14 cellular contexts compared by ENCODE assay signal in genomic region chrX:45134775-45135174, GRCh38.
"Had no signal": no experiment of that assay in that cellular context is flagged by ENCODE, and none has a peak within 500 bp of the region (broad histone marks: within the 10 kb centered on the region; RNA-seq: fewer than 3 reads in every experiment).

No MANE protein-coding gene starts in this region.

- H3K4me1 ChIP-seq: adrenal gland, gastroesophageal sphincter, neural progenitor cell had no signal

- H3K27me3 Mint-ChIP-seq: activated T-helper 17 cell treated with anti-CD3 and anti-CD28 coated beads, Interleukin-2, amount 50 U/mL, for 72 hours; type B pancreatic cell had no signal

- H3K4me1 Mint-ChIP-seq: activated T-helper 17 cell treated with anti-CD3 and anti-CD28 coated beads, Interleukin-2, amount 50 U/mL, for 72 hours; neural progenitor cell had no signal

- H3K27me3 ChIP-seq: adrenal gland, gastroesophageal sphincter, hepatocyte, neural progenitor cell, ovary had no signal

- H3K9me3 ChIP-seq: adrenal gland, gastroesophageal sphincter, ovary had no signal

- H3K4me2 ChIP-seq: hepatocyte, neural progenitor cell, smooth muscle cell had no signal

- ATAC-seq: activated T-helper 17 cell treated with anti-CD3 and anti-CD28 coated beads, Interleukin-2, amount 50 U/mL, for 72 hours; gastroesophageal sphincter had no signal

- H3K27ac ChIP-seq: adrenal gland, epithelial cell of prostate, hepatocyte, neural progenitor cell, ovary had no signal

- H3K4me3 Mint-ChIP-seq: activated naive CD4-positive, alpha-beta T cell treated with anti-CD3 and anti-CD28 coated beads for 36 hours; activated T-helper 17 cell treated with anti-CD3 and anti-CD28 coated beads, Interleukin-2, amount 50 U/mL, for 72 hours; neural progenitor cell; T-helper 1 cell treated with Interleukin-12 subunit alpha and Interleukin-12 subunit beta and Interleukin-4 antibody, amounts not matched to agents 30 μg/mL and 1 μg/mL, for 36 hours; type B pancreatic cell had no signal

- DNase-seq: activated CD4-positive, alpha-beta T cell treated with anti-CD3 and anti-CD28 coated beads for 48 hours; activated CD8-positive, alpha-beta memory T cell treated with anti-CD3 and anti-CD28 coated beads for 24 hours; activated naive CD4-positive, alpha-beta T cell treated with anti-CD3 and anti-CD28 coated beads for 36 hours; effector CD4-positive, alpha-beta T cell had no signal

- H3K79me2 ChIP-seq: hepatocyte had no signal

- H3K36me3 ChIP-seq: adrenal gland, gastroesophageal sphincter, neural progenitor cell, ovary had no signal

- H3K9ac ChIP-seq: neural progenitor cell had no signal

- H3K36me3 Mint-ChIP-seq: neural progenitor cell, type B pancreatic cell had no signal

- H2AFZ ChIP-seq: hepatocyte, neural progenitor cell had no signal

- H3K27ac Mint-ChIP-seq: activated naive CD4-positive, alpha-beta T cell treated with anti-CD3 and anti-CD28 coated beads for 36 hours; activated T-helper 17 cell treated with anti-CD3 and anti-CD28 coated beads, Interleukin-2, amount 50 U/mL, for 72 hours; neural progenitor cell; T-helper 1 cell treated with Interleukin-12 subunit alpha and Interleukin-12 subunit beta and Interleukin-4 antibody, amounts not matched to agents 30 μg/mL and 1 μg/mL, for 36 hours; type B pancreatic cell had no signal

- H3K9me3 Mint-ChIP-seq: activated T-helper 17 cell treated with anti-CD3 and anti-CD28 coated beads, Interleukin-2, amount 50 U/mL, for 72 hours; T-helper 1 cell treated with Interleukin-12 subunit alpha and Interleukin-12 subunit beta and Interleukin-4 antibody, amounts not matched to agents 30 μg/mL and 1 μg/mL, for 36 hours had no signal

- H3K4me3 ChIP-seq: adrenal gland, gastroesophageal sphincter, hepatocyte, neural progenitor cell, ovary, smooth muscle cell had no signal
